ENCODE assay signal across 20 cellular contexts in genomic region chr13:53174550-53174949, GRCh38.
"Had no signal": no experiment of that assay in that cellular context is flagged by ENCODE, and none has a peak within 500 bp of the region (broad histone marks: within the 10 kb centered on the region; RNA-seq: fewer than 3 reads in every experiment).

No MANE protein-coding gene starts in this region.

- H3K9me3 Mint-ChIP-seq: activated B cell treated with CpG ODN at 0.5 μM for 24 hours; activated naive CD8-positive, alpha-beta T cell treated with anti-CD3 and anti-CD28 coated beads for 36 hours; activated T-cell treated with anti-CD3 and anti-CD28 coated beads, Interleukin-2, amount 50 U/mL, for 4 hours had no signal

- H3K27ac ChIP-seq: thoracic aorta had no signal

- H3K4me3 ChIP-seq: thoracic aorta had no signal

- H3K4me1 Mint-ChIP-seq: activated B cell treated with CpG ODN at 0.5 μM for 24 hours; activated CD4-positive, alpha-beta T cell treated with anti-CD3 and anti-CD28 coated beads for 36 hours; activated naive CD8-positive, alpha-beta T cell treated with anti-CD3 and anti-CD28 coated beads for 36 hours; memory B cell had no signal

- DNase-seq: activated B cell treated with CpG ODN at 0.5 μM for 24 hours; activated CD4-positive, alpha-beta T cell treated with anti-CD3 and anti-CD28 coated beads for 36 hours; activated CD4-positive, alpha-beta T cell treated with anti-CD3 and anti-CD28 coated beads, Interleukin-2, amount 50 U/mL, for 4 hours; activated CD8-positive, alpha-beta memory T cell treated with anti-CD3 and anti-CD28 coated beads, Interleukin-2, amount 50 U/mL, for 48 hours; activated naive CD4-positive, alpha-beta T cell treated with Interleukin-2 at 50 U/mL for 16 hours; activated naive CD8-positive, alpha-beta T cell treated with anti-CD3 and anti-CD28 coated beads for 36 hours; activated T-cell treated with anti-CD3 and anti-CD28 coated beads, Interleukin-2, amount 50 U/mL, for 4 hours; erythroblast; glutamatergic neuron; hippocampal formation; kidney glomerular epithelial cell; occipital lobe; posterior cingulate gyrus; stimulated activated CD4-positive, alpha-beta T cell treated with anti-CD3 and anti-CD28 coated beads, Interleukin-2, amount 100 ng/mL, for 48 hours; stimulated activated naive CD4-positive, alpha-beta T cell; T1000 had no signal

- H3K9me3 ChIP-seq: thoracic aorta had no signal

- H3K36me3 Mint-ChIP-seq: activated naive CD8-positive, alpha-beta T cell treated with anti-CD3 and anti-CD28 coated beads for 36 hours; memory B cell; natural killer cell treated with Interleukin-12 subunit alpha and Interleukin-12 subunit beta and Interleukin-15 and Interleukin-18, amount 100 ng/mL, for 72 hours had no signal

- H3K36me3 ChIP-seq: thoracic aorta had no signal

- H3K4me3 Mint-ChIP-seq: activated B cell treated with CpG ODN at 0.5 μM for 24 hours; activated CD4-positive, alpha-beta T cell treated with anti-CD3 and anti-CD28 coated beads for 36 hours; activated naive CD8-positive, alpha-beta T cell treated with anti-CD3 and anti-CD28 coated beads for 36 hours; activated T-cell treated with anti-CD3 and anti-CD28 coated beads, Interleukin-2, amount 50 U/mL, for 4 hours; memory B cell; natural killer cell treated with Interleukin-12 subunit alpha and Interleukin-12 subunit beta and Interleukin-15 and Interleukin-18, amount 100 ng/mL, for 72 hours had no signal

- H3K27me3 Mint-ChIP-seq: activated B cell treated with CpG ODN at 0.5 μM for 24 hours had no signal

- H3K27ac Mint-ChIP-seq: activated B cell treated with CpG ODN at 0.5 μM for 24 hours; activated CD4-positive, alpha-beta T cell treated with anti-CD3 and anti-CD28 coated beads for 36 hours; activated naive CD8-positive, alpha-beta T cell treated with anti-CD3 and anti-CD28 coated beads for 36 hours; activated T-helper 2 cell treated with anti-CD3 and anti-CD28 coated beads, Interferon-gamma antibody, Interleukin-2, Interleukin-4, amounts not matched to agents 10 μg/mL and 5 μg/mL and 100 μg/mL, durations not matched to agents 14 hours and 24 hours and 36 hours; memory B cell; natural killer cell treated with Interleukin-12 subunit alpha and Interleukin-12 subunit beta and Interleukin-15 and Interleukin-18, amount 100 ng/mL, for 72 hours had no signal
